ENCODE assay signal across 8 cellular contexts in genomic region chr2:131413148-131413747, GRCh38. TPM values are rescaled to one million over a fixed set of nuclear protein-coding genes. Genes with fewer than 3 reads are reported as not detected.
DNase-seq lines count a peak whose midpoint lies in the region; ATAC-seq and TF ChIP-seq lines count a peak whose summit lies in the region.

No MANE protein-coding gene starts in this region.

- no peak for TF ChIP-seq EP300 in tibial nerve (IDR thresholded peaks at IDR 0.05)

- intact Hi-C loops in mammary epithelial cell (cut with micrococcal nuclease), result loop anchor here (1.0 to 10.0 kb wide), 5 partner anchors 82 to 734 kb away; partner anchors contain the start of gene MZT2A

- CTCF ChIA-PET in mammary epithelial cell (lab: Charles Lee; ENCODE audit: low non-redundant PET), result interaction anchor here (0.7 to 0.9 kb wide), 2 partner anchors 259 to 260 kb away, joined by 7 to 18 read pairs; no protein-coding TSS in a partner anchor

- peak; percentile 51 for DNase-seq in DMS114 treated with DMSO at 0.1 percent for 48 hours (lab: John Stamatoyannopoulos, UW; ENCODE audit: unreplicated experiment)
- DNase-seq in NCI-H82 (lab: John Stamatoyannopoulos, UW), result peak; percentile 78
- peak; percentile 17 for DNase-seq in mammary epithelial cell
- DNase-seq in left kidney (ENCODE audit: low read depth, low spot score), result peak; percentile 81
- peak in 1 of 2 donors; percentile 57 for DNase-seq in tibial nerve (ENCODE audit: low spot score in 2 of 2)

- TF ChIP-seq CTCF in mammary epithelial cell (conservative IDR thresholded peaks at IDR 0.05 in 1 of 2, IDR thresholded peaks at IDR 0.05 in 1 of 2; ENCODE audit: extremely low read depth in 1 of 2, insufficient read depth in 1 of 2, low read depth in 1 of 2, low read length in 2 of 2) (peak; percentile 64 to 76), tibial nerve (IDR thresholded peaks at IDR 0.05) (peak; percentile 63 to 76 (median 72))

- 2% methylated on average over 7 of the region's 7 CpGs for WGBS in mammary epithelial cell (ENCODE audit: low coverage, missing lambda C conversion rate)
- WGBS in tibial nerve, 2 donors, result 2% methylated on average over 7 of the region's 7 CpGs

- H3K4me1 ChIP-seq in mammary epithelial cell (ENCODE audit: insufficient read depth, low read length), result no peaks in the 10 kb centered on the region
- H3K4me1 ChIP-seq in tibial nerve, result no peaks in the 10 kb centered on the region

- H3K79me2 ChIP-seq in mammary epithelial cell (ENCODE audit: insufficient read depth, low read length), result no peaks in the 10 kb centered on the region

- BruUV-seq in mammary epithelial cell (replicated peaks; lab: Mats Ljungman, UMichigan), result no TSS peak

- H3K27me3 ChIP-seq in mammary epithelial cell (ENCODE audit: insufficient read depth, low read length) (peaks cover 3% of the 10 kb centered on the region), tibial nerve (no peaks in the 10 kb centered on the region)

- no peak for TF ChIP-seq POLR2A in tibial nerve (IDR thresholded peaks at IDR 0.05)

- no peak overlapping the region for H3K4me3 ChIP-seq in mammary epithelial cell (replicated peaks in 1 of 3; ENCODE audit: insufficient read depth in 1 of 3, low read depth in 2 of 3, low read length in 3 of 3)
- H3K4me3 ChIP-seq in tibial nerve, result no peak overlapping the region

- H3K36me3 ChIP-seq in mammary epithelial cell (ENCODE audit: insufficient read depth, low read length) (no peaks in the 10 kb centered on the region), tibial nerve (no peaks in the 10 kb centered on the region)

- H3K9me3 ChIP-seq in mammary epithelial cell (replicated peaks; ENCODE audit: insufficient read depth, low read length) (no peaks in the 10 kb centered on the region), tibial nerve (no peaks in the 10 kb centered on the region)

- in situ Hi-C loops in mammary epithelial cell (cut with MboI; ENCODE audit: low sequenced_read_pairs in 2 of 2), result loop anchor here (25.0 kb wide), 1 partner anchor 249 kb away; no protein-coding TSS in a partner anchor

- H3K27ac ChIP-seq in mammary epithelial cell (ENCODE audit: insufficient read depth, low read depth, low read length), result no peak overlapping the region
- H3K27ac ChIP-seq in tibial nerve, result no peak overlapping the region

- H3K4me2 ChIP-seq in mammary epithelial cell (ENCODE audit: insufficient read depth, low read depth, low read length), result no peak overlapping the region

- dilution Hi-C loops in mammary epithelial cell (cut with HindIII; ENCODE audit: low sequenced_read_pairs), result no loop called here

- ATAC-seq in GM19035 (IDR thresholded peaks at IDR 0.05; ENCODE audit: unreplicated experiment), result peak; percentile 79
- ATAC-seq in HG03520 (IDR thresholded peaks at IDR 0.05; ENCODE audit: unreplicated experiment), result peak; percentile 77
- ATAC-seq in GM18858 (IDR thresholded peaks at IDR 0.05; ENCODE audit: unreplicated experiment), result no peak

- no peak overlapping the region for H3K9ac ChIP-seq in mammary epithelial cell (ENCODE audit: insufficient read depth, low read length)

- no peak overlapping the region for H2AFZ ChIP-seq in mammary epithelial cell (ENCODE audit: low read depth, low read length)

- H4K20me1 ChIP-seq in mammary epithelial cell (ENCODE audit: insufficient read depth, low read length), result no peaks in the 10 kb centered on the region

RNA-seq across cellular contexts. Expression of gene RAB6D, which starts 49.3 kb away (rescaled TPM):
- total RNA-seq in mammary epithelial cell (under 1 TPM in 1 of 2 donors, not detected in 1; under 0.01 TPM), tibial nerve (not detected)
- 0.01 TPM for polyA plus RNA-seq in mammary epithelial cell
- not detected for polyA minus RNA-seq in mammary epithelial cell
